1 cellular context compared by ENCODE assay signal in genomic region chr14:76812422-76813383, GRCh38.
TF ChIP-seq lines count a peak whose summit lies in the region.

ANGEL1 (minus strand) TSS chr14:76812882; CDS start chr14:76812827, 55 bp downstream.

TF ChIP-seq in GM12878, 131 proteins besides CTCF, POLR2A, EP300 and RAD21 (continued from another document):
- TF ChIP-seq HDAC2 (IDR thresholded peaks at IDR 0.05) = no peak
- TF ChIP-seq CEBPZ (IDR thresholded peaks at IDR 0.05; ENCODE audit: low read depth, low read length) = no peak
- no peak for TF ChIP-seq YBX1 (IDR thresholded peaks at IDR 0.05)
- peak; percentile 37; the same call in 1 of the 2 replicates for TF ChIP-seq ASH2L (IDR thresholded peaks at IDR 0.05; ENCODE audit: borderline replicate concordance, low read depth)
TF ChIP-seq in GM12878: peak in this region for 65.
